Comparison of ENCODE assay signal across 1 cellular context in the genomic region with DNA sequence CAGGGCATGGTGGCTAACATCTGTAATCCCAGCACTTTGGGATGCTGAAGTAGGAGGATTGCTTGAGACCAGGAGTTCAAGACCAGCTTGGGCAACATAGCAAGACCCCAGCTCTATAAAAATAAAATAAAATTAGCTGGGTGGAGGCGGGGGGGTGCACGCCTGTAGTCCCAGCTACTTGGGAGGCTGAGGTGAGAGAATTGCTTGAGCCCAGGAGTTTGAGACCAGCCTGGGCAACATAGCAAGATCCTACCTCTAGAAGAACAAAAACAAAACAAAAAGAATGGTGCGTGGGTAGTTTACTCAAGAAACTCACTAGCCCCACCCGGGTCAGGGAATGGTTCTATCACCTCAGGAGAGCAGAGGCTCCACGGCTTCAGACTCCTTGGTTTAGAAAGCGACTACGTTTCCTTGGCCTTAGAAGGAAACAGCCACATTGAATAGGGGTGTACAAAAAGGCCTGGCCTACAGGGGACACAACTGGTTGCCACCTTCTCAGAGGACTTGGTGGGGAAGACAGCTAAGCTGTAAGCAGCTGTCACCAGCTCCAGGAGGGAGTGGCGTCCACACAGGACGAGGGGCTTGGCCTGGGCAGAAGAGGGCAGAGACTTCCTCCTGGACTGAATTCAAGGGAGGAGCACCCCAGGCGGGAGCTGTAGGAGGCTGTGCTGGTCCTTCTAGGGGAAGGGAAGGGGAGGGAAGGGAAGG.
TF ChIP-seq lines count a peak whose summit lies in the region.

No MANE protein-coding gene starts in this region.

TF ChIP-seq in HepG2, 621 proteins besides CTCF, POLR2A, EP300 and RAD21:
- TF ChIP-seq SP5 (CRISPR knock-in tag; IDR thresholded peaks at IDR 0.05; ENCODE audit: borderline replicate concordance, low read depth) (0 out of 2 replicates have a peak, but pooled peaks have one; percentile 11), ESRRA (CRISPR knock-in tag; IDR thresholded peaks at IDR 0.05; ENCODE audit: low read depth) (no peak), ZNF337 (CRISPR knock-in tag; IDR thresholded peaks at IDR 0.05; ENCODE audit: borderline replicate concordance, low read depth) (no peak), ZNF44 (CRISPR knock-in tag; IDR thresholded peaks at IDR 0.05) (0 out of 2 replicates have a peak, but pooled peaks have one; percentile 56), ZNF598 (CRISPR knock-in tag; IDR thresholded peaks at IDR 0.05; ENCODE audit: borderline replicate concordance) (0 out of 2 replicates have a peak, but pooled peaks have one; percentile 21), ZBTB7A (CRISPR knock-in tag; IDR thresholded peaks at IDR 0.05) (0 out of 2 replicates have a peak, but pooled peaks have one; percentile 7), IKZF4 (CRISPR knock-in tag; IDR thresholded peaks at IDR 0.05; ENCODE audit: borderline replicate concordance, low read depth, not compliant biosample characterization) (no peak), ETV5 (CRISPR knock-in tag; IDR thresholded peaks at IDR 0.05; ENCODE audit: borderline replicate concordance) (0 out of 2 replicates have a peak, but pooled peaks have one; percentile 11), MTF2 (CRISPR knock-in tag; IDR thresholded peaks at IDR 0.05; ENCODE audit: borderline replicate concordance) (no peak), ZNF121 (CRISPR knock-in tag; IDR thresholded peaks at IDR 0.05) (peak; percentile 90)
- TF ChIP-seq, protein P1, sequence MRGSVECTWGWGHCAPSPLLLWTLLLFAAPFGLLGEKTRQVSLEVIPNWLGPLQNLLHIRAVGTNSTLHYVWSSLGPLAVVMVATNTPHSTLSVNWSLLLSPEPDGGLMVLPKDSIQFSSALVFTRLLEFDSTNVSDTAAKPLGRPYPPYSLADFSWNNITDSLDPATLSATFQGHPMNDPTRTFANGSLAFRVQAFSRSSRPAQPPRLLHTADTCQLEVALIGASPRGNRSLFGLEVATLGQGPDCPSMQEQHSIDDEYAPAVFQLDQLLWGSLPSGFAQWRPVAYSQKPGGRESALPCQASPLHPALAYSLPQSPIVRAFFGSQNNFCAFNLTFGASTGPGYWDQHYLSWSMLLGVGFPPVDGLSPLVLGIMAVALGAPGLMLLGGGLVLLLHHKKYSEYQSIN (CRISPR knock-in tag; IDR thresholded peaks at IDR 0.05; ENCODE audit: borderline replicate concordance), result no peak
